33 cellular contexts compared by ENCODE assay signal in the genomic region with DNA sequence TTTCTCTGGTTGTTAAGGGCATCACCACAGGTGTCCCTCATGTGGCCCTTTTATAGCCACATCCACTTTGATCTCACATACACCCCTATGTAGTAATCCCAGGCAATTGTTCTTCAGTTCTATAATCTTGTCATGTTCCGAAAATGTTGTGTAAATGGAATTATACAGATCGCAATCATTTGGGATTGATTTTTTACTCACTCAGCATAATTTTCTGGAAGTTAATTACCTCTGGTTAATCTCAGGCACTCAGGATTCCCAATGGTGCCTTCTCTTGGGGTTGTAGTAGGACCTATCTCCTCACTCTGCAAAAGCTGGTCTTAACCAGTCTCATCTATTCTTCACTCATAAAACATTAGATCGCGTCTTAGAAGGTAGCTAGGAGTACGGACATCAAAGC.
"Had no signal": no experiment of that assay in that cellular context is flagged by ENCODE, and none has a peak within 500 bp of the region (broad histone marks: within the 10 kb centered on the region; RNA-seq: fewer than 3 reads in every experiment).

No MANE protein-coding gene starts in this region.

- H3K4me3 ChIP-seq: MG63, PC-9, SJCRH30 had no signal

- H3K4me1 ChIP-seq: SJCRH30 had no signal

- FAIRE-seq: RCC 7860 had no signal

- H3K27me3 ChIP-seq: MG63, SJCRH30 had no signal

- H3K27ac ChIP-seq: PC-9, RWPE1, SJCRH30 had no signal

- ATAC-seq: Panc1, Right ventricle myocardium inferior had no signal

- DNase-seq: Kasumi-1, MG63, NCI-H1048, NCI-H1092 treated with DMSO at 0.1 percent for 48 hours, NCI-H1105 treated with DMSO at 0.1 percent for 48 hours, NCI-H1417, NCI-H1436, NCI-H146, NCI-H1694, NCI-H187, NCI-H1930, NCI-H2029 treated with DMSO at 0.1 percent for 48 hours, NCI-H2081 treated with DMSO at 0.1 percent for 48 hours, NCI-H2107, NCI-H2171, NCI-H226, NCI-H446 treated with DMSO at 0.1 percent for 48 hours, NCI-H510A, NCI-H524, NCI-H526, NCI-H69, NCI-H748 treated with DMSO at 0.1 percent for 48 hours, NCI-H82, PC-9, SHP77, SIG-M5, SJCRH30, SK-N-SH, SW 1271 had no signal

- H3K36me3 ChIP-seq: MG63, SJCRH30 had no signal

- H3K9ac ChIP-seq: SK-N-SH had no signal

- H3K4me2 ChIP-seq: PC-9, SK-N-SH had no signal

- H3K9me3 ChIP-seq: SJCRH30, SK-N-SH had no signal

- H2AFZ ChIP-seq: PC-9 had no signal
